12 cellular contexts compared by ENCODE assay signal in the genomic region with DNA sequence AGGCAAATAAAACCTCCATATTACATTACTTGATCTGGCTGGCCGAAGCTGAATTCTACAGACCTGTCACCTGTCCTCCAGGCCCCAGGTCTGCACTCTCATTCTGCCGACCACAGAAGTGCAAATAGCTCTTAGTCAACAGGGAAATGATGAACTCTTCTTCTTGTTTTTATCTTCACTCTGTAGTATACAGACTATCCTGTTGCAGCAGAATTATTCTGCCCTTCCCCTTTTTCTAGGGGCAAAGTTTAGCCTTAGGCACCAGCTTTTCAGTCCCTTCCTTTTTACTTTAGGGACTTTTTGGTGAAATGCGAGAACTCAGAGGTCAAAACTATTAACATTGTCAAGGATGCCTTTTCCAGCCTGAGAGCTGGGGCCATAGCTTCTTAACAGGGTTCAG.
DNase-seq lines count a peak whose midpoint lies in the region; ATAC-seq lines count a peak whose summit lies in the region.
"Had no signal": no experiment of that assay in that cellular context is flagged by ENCODE, and none has a peak within 500 bp of the region (broad histone marks: within the 10 kb centered on the region; RNA-seq: fewer than 3 reads in every experiment).

No MANE protein-coding gene starts in this region.

- intact Hi-C loops in sciatic nerve (cut with DNase I), result no loop called here

- peak; percentile 17 for DNase-seq in NCI-H345 treated with DMSO at 0.1 percent for 48 hours (lab: John Stamatoyannopoulos, UW; ENCODE audit: unreplicated experiment)
- DNase-seq in NCI-H345 (lab: John Stamatoyannopoulos, UW), result no peak
- peak; percentile 44 for DNase-seq in KG1 (lab: John Stamatoyannopoulos, UW)
- DNase-seq in RPMI8226, result peak; percentile 73
- no peak for DNase-seq in sciatic nerve (ENCODE audit: low spot score)
- DNase-seq in hippocampal formation (lab: John Stamatoyannopoulos, UW), result no peak
- DNase-seq: activated CD4-positive, alpha-beta T cell treated with anti-CD3 and anti-CD28 coated beads, Interleukin-2, amount 50 U/mL, for 48 hours; NCI-H1694 treated with DMSO at 0.1 percent for 48 hours; testis had no signal

- ATAC-seq in sciatic nerve (peak; percentile 49), HG02870 (IDR thresholded peaks at IDR 0.05; ENCODE audit: unreplicated experiment) (no peak), GM21576 (IDR thresholded peaks at IDR 0.05; ENCODE audit: unreplicated experiment) (no peak)
- ATAC-seq: Panc1 had no signal

Comparison
In these comparisons a context has a peak if more than half of its experiments do, and no peak if none do; other contexts are left out.
1. DNase-seq: peak in NCI-H345 treated with DMSO at 0.1 percent for 48 hours (single experiment), KG1 (single experiment) and RPMI8226 (single experiment); none in NCI-H345 (single experiment), sciatic nerve (single experiment) and hippocampal formation (0 of 2).